1 cellular context compared by ENCODE assay signal in the genomic region with DNA sequence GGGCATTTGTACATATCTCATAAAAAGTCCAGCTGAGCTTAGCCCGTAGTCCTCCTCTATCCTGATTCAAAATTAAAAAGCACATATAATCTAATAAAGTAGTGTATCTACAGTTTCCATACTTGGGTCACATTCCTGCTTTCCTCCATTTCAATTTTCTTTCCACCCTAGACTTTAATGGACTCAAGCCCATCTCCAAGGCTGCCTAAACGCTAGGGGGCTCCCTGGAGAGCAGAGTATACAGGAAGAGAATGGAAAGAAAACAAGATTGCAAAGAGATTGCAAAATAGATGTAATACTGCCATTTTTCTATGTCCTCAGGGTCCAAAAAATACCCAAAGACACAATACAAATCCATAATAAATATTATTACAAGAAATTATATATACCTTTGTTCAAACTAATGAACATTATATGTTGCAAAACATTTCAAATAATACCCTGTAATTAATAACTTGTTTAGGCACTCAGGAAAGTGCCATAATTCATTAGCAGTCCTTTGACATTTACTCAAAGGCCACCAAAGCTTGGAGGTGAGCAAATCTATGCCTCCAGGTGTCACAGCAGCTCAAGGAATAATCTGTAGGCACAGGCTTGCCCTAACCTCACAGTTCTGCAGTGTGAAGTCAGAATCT.
TF ChIP-seq lines count a peak whose summit lies in the region.

No MANE protein-coding gene starts in this region.

TF ChIP-seq in HepG2, 621 proteins besides CTCF, POLR2A, EP300 and RAD21 (continued from another document and continues in another):
- TF ChIP-seq, protein P1, sequence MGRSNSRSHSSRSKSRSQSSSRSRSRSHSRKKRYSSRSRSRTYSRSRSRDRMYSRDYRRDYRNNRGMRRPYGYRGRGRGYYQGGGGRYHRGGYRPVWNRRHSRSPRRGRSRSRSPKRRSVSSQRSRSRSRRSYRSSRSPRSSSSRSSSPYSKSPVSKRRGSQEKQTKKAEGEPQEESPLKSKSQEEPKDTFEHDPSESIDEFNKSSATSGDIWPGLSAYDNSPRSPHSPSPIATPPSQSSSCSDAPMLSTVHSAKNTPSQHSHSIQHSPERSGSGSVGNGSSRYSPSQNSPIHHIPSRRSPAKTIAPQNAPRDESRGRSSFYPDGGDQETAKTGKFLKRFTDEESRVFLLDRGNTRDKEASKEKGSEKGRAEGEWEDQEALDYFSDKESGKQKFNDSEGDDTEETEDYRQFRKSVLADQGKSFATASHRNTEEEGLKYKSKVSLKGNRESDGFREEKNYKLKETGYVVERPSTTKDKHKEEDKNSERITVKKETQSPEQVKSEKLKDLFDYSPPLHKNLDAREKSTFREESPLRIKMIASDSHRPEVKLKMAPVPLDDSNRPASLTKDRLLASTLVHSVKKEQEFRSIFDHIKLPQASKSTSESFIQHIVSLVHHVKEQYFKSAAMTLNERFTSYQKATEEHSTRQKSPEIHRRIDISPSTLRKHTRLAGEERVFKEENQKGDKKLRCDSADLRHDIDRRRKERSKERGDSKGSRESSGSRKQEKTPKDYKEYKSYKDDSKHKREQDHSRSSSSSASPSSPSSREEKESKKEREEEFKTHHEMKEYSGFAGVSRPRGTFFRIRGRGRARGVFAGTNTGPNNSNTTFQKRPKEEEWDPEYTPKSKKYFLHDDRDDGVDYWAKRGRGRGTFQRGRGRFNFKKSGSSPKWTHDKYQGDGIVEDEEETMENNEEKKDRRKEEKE (IDR thresholded peaks at IDR 0.05) = no peak
- TF ChIP-seq ZNF12 (CRISPR knock-in tag; IDR thresholded peaks at IDR 0.05) (peak; percentile 53; the same call in 1 of the 2 replicates), TMF1 (CRISPR knock-in tag; IDR thresholded peaks at IDR 0.05; ENCODE audit: low read depth) (no peak), MTF2 (CRISPR knock-in tag; IDR thresholded peaks at IDR 0.05; ENCODE audit: borderline replicate concordance) (no peak), CHD2 (IDR thresholded peaks at IDR 0.05; ENCODE audit: low read depth, low read length) (no peak), AGO2 (optimal IDR thresholded peaks at IDR 0.05; ENCODE audit: low read depth, low read length) (no peak), MAFF (IDR thresholded peaks at IDR 0.05; ENCODE audit: low read depth, low read length) (no peak), ASH2L (IDR thresholded peaks at IDR 0.05; ENCODE audit: insufficient read length, low read depth, low read length) (no peak), THAP11 (CRISPR knock-in tag; IDR thresholded peaks at IDR 0.05) (peak; percentile 91), SNRNP70 (IDR thresholded peaks at IDR 0.05; ENCODE audit: low read depth, low read length) (no peak), PRMT3 (CRISPR knock-in tag; IDR thresholded peaks at IDR 0.05; ENCODE audit: borderline replicate concordance, low read depth) (no peak), XRCC5 (optimal IDR thresholded peaks at IDR 0.05; ENCODE audit: low read length) (peak; percentile 27), ZNF292 (CRISPR knock-in tag; IDR thresholded peaks at IDR 0.05; ENCODE audit: borderline replicate concordance, low read depth) (no peak), ZNF644 (CRISPR knock-in tag; IDR thresholded peaks at IDR 0.05; ENCODE audit: low read depth) (peak; percentile 97), PAX8 (CRISPR knock-in tag; IDR thresholded peaks at IDR 0.05; ENCODE audit: borderline replicate concordance) (no peak), PRPF4 (IDR thresholded peaks at IDR 0.05; ENCODE audit: low read depth, low read length, poor library complexity, severe bottlenecking) (no peak), DMAP1 (CRISPR knock-in tag; IDR thresholded peaks at IDR 0.05) (peak; percentile 41; the same call in 1 of the 2 replicates), MEF2D (CRISPR knock-in tag; IDR thresholded peaks at IDR 0.05) (peak; percentile 33; the same call in 1 of the 2 replicates), STAG1 (CRISPR knock-in tag; IDR thresholded peaks at IDR 0.05) (peak; percentile 80), HNF4A (CRISPR knock-in tag; IDR thresholded peaks at IDR 0.05) (peak; percentile 28), FOXA3 (CRISPR knock-in tag; IDR thresholded peaks at IDR 0.05) (peak; percentile 65), TOPORS (CRISPR knock-in tag; IDR thresholded peaks at IDR 0.05) (no peak), NR2C2 (CRISPR knock-in tag; IDR thresholded peaks at IDR 0.05; ENCODE audit: borderline replicate concordance) (peak; percentile 45; the same call in 1 of the 2 replicates), TOE1 (CRISPR knock-in tag; IDR thresholded peaks at IDR 0.05) (0 out of 2 replicates have a peak, but pooled peaks have one; percentile 18), CEBPG (CRISPR knock-in tag; IDR thresholded peaks at IDR 0.05) (peak; percentile 93), ETV5 (CRISPR knock-in tag; IDR thresholded peaks at IDR 0.05; ENCODE audit: borderline replicate concordance) (peak; percentile 52; the same call in 1 of the 2 replicates), ERF (CRISPR knock-in tag; IDR thresholded peaks at IDR 0.05) (peak; percentile 71; the same call in 1 of the 2 replicates)
- TF ChIP-seq, protein P2, sequence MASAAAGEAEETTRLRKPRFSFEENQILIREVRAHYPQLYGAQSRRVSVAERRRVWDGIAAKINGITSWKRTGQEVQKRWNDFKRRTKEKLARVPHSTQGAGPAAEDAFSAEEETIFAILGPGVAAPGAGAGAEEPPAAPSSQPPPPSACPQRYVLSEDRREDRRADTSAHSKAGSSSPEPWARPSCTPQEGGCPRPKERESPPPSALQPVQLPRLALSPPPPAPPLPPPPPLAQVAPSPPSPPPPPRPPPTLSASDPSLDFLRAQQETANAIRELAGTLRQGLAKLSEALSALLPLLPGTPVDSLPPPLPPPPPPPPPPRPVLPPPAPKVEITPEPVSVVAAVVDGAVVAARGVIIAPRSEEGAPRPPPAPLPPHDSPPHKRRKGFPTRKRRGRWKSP (CRISPR knock-in tag; IDR thresholded peaks at IDR 0.05) = peak; percentile 45; the same call in 1 of the 2 replicates
- TF ChIP-seq, protein P3, sequence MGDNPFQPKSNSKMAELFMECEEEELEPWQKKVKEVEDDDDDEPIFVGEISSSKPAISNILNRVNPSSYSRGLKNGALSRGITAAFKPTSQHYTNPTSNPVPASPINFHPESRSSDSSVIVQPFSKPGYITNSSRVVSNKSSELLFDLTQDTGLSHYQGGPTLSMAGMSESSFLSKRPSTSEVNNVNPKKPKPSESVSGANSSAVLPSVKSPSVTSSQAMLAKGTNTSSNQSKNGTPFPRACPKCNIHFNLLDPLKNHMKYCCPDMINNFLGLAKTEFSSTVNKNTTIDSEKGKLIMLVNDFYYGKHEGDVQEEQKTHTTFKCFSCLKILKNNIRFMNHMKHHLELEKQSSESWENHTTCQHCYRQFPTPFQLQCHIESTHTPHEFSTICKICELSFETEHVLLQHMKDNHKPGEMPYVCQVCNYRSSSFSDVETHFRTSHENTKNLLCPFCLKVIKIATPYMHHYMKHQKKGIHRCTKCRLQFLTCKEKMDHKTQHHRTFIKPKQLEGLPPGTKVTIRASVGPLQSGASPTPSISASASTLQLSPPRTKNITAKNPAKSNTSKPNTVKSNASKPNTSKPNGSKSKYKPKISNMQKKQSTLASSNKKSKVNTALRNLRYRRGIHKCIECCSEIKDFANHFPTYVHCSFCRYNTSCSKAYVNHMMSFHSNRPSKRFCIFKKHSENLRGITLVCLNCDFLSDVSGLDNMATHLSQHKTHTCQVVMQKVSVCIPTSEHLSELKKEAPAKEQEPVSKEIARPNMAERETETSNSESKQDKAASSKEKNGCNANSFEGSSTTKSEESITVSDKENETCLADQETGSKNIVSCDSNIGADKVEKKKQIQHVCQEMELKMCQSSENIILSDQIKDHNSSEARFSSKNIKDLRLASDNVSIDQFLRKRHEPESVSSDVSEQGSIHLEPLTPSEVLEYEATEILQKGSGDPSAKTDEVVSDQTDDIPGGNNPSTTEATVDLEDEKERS (CRISPR knock-in tag; IDR thresholded peaks at IDR 0.05) = peak; percentile 78
- TF ChIP-seq, protein P4, sequence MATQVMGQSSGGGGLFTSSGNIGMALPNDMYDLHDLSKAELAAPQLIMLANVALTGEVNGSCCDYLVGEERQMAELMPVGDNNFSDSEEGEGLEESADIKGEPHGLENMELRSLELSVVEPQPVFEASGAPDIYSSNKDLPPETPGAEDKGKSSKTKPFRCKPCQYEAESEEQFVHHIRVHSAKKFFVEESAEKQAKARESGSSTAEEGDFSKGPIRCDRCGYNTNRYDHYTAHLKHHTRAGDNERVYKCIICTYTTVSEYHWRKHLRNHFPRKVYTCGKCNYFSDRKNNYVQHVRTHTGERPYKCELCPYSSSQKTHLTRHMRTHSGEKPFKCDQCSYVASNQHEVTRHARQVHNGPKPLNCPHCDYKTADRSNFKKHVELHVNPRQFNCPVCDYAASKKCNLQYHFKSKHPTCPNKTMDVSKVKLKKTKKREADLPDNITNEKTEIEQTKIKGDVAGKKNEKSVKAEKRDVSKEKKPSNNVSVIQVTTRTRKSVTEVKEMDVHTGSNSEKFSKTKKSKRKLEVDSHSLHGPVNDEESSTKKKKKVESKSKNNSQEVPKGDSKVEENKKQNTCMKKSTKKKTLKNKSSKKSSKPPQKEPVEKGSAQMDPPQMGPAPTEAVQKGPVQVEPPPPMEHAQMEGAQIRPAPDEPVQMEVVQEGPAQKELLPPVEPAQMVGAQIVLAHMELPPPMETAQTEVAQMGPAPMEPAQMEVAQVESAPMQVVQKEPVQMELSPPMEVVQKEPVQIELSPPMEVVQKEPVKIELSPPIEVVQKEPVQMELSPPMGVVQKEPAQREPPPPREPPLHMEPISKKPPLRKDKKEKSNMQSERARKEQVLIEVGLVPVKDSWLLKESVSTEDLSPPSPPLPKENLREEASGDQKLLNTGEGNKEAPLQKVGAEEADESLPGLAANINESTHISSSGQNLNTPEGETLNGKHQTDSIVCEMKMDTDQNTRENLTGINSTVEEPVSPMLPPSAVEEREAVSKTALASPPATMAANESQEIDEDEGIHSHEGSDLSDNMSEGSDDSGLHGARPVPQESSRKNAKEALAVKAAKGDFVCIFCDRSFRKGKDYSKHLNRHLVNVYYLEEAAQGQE (IDR thresholded peaks at IDR 0.05; ENCODE audit: borderline replicate concordance in 1 of 2, low read depth in 1 of 2, low read length in 2 of 2) = no peak
- TF ChIP-seq, protein P5, sequence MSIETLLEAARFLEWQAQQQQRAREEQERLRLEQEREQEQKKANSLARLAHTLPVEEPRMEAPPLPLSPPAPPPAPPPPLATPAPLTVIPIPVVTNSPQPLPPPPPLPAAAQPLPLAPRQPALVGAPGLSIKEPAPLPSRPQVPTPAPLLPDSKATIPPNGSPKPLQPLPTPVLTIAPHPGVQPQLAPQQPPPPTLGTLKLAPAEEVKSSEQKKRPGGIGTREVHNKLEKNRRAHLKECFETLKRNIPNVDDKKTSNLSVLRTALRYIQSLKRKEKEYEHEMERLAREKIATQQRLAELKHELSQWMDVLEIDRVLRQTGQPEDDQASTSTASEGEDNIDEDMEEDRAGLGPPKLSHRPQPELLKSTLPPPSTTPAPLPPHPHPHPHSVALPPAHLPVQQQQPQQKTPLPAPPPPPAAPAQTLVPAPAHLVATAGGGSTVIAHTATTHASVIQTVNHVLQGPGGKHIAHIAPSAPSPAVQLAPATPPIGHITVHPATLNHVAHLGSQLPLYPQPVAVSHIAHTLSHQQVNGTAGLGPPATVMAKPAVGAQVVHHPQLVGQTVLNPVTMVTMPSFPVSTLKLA (IDR thresholded peaks at IDR 0.05) = no peak
- TF ChIP-seq, protein P6, sequence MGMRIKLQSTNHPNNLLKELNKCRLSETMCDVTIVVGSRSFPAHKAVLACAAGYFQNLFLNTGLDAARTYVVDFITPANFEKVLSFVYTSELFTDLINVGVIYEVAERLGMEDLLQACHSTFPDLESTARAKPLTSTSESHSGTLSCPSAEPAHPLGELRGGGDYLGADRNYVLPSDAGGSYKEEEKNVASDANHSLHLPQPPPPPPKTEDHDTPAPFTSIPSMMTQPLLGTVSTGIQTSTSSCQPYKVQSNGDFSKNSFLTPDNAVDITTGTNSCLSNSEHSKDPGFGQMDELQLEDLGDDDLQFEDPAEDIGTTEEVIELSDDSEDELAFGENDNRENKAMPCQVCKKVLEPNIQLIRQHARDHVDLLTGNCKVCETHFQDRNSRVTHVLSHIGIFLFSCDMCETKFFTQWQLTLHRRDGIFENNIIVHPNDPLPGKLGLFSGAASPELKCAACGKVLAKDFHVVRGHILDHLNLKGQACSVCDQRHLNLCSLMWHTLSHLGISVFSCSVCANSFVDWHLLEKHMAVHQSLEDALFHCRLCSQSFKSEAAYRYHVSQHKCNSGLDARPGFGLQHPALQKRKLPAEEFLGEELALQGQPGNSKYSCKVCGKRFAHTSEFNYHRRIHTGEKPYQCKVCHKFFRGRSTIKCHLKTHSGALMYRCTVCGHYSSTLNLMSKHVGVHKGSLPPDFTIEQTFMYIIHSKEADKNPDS (CRISPR knock-in tag; IDR thresholded peaks at IDR 0.05) = no peak
- TF ChIP-seq, protein P7, sequence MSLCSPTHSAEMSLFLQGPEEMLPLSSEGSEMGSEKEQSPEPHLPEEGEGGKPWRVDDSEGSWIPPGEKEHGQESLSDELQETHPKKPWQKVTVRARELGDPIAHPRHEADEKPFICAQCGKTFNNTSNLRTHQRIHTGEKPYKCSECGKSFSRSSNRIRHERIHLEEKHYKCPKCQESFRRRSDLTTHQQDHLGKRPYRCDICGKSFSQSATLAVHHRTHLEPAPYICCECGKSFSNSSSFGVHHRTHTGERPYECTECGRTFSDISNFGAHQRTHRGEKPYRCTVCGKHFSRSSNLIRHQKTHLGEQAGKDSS (CRISPR knock-in tag; IDR thresholded peaks at IDR 0.05; ENCODE audit: borderline replicate concordance, low read depth) = peak; percentile 57; the same call in 1 of the 2 replicates
- TF ChIP-seq, protein P8, sequence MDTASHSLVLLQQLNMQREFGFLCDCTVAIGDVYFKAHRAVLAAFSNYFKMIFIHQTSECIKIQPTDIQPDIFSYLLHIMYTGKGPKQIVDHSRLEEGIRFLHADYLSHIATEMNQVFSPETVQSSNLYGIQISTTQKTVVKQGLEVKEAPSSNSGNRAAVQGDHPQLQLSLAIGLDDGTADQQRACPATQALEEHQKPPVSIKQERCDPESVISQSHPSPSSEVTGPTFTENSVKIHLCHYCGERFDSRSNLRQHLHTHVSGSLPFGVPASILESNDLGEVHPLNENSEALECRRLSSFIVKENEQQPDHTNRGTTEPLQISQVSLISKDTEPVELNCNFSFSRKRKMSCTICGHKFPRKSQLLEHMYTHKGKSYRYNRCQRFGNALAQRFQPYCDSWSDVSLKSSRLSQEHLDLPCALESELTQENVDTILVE (CRISPR knock-in tag; IDR thresholded peaks at IDR 0.05) = no peak
- TF ChIP-seq, protein P9, sequence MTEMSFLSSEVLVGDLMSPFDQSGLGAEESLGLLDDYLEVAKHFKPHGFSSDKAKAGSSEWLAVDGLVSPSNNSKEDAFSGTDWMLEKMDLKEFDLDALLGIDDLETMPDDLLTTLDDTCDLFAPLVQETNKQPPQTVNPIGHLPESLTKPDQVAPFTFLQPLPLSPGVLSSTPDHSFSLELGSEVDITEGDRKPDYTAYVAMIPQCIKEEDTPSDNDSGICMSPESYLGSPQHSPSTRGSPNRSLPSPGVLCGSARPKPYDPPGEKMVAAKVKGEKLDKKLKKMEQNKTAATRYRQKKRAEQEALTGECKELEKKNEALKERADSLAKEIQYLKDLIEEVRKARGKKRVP (CRISPR knock-in tag; IDR thresholded peaks at IDR 0.05) = 0 out of 4 replicates have a peak, but pooled peaks of 1 of the 2 experiments have one; percentile 70
- TF ChIP-seq, protein P10, sequence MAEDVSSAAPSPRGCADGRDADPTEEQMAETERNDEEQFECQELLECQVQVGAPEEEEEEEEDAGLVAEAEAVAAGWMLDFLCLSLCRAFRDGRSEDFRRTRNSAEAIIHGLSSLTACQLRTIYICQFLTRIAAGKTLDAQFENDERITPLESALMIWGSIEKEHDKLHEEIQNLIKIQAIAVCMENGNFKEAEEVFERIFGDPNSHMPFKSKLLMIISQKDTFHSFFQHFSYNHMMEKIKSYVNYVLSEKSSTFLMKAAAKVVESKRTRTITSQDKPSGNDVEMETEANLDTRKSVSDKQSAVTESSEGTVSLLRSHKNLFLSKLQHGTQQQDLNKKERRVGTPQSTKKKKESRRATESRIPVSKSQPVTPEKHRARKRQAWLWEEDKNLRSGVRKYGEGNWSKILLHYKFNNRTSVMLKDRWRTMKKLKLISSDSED (CRISPR knock-in tag; IDR thresholded peaks at IDR 0.05) = no peak
